In genomic region chr11:75946531-75947530, GRCh38 we compare ENCODE assay signal across 8 cellular contexts.
DNase-seq lines count a peak whose midpoint lies in the region; ATAC-seq and TF ChIP-seq lines count a peak whose summit lies in the region.

No MANE protein-coding gene starts in this region.

- RAD21 ChIA-PET in HCT116 (lab: Charles Lee; ENCODE audit: low non-redundant PET in 1 of 2, low total read pairs in 2 of 2, uncharacterized antibody in 2 of 2, unreplicated experiment in 2 of 2), result no interaction called here

- H3K27ac ChIP-seq in HCT116 (ENCODE audit: low read depth, low read length), result no peak overlapping the region
- peak overlapping the region; percentile 19 for H3K27ac ChIP-seq in epithelial cell of prostate

- ATAC-seq in HCT116 (peak; percentile 42), sciatic nerve (peak; percentile 93)
- no peak for ATAC-seq in activated CD4-positive, CD25-positive, alpha-beta regulatory T cell treated with anti-CD3 and anti-CD28 coated beads, Interleukin-2, amount 50 U/mL, for 24 hours

- no peaks in the 10 kb centered on the region for H3K79me2 ChIP-seq in HCT116 (ENCODE audit: insufficient read depth, low read length)

- H3K4me3 ChIP-seq in HCT116 (replicated peaks in 1 of 2; ENCODE audit: low read depth in 1 of 2, low read length in 2 of 2), result no peak overlapping the region

- CTCF ChIA-PET in HCT116 (lab: Charles Lee), result no interaction called here

- no peaks in the 10 kb centered on the region for H3K27me3 ChIP-seq in HCT116 (ENCODE audit: insufficient read depth, low read length)

- BruUV-seq in HCT116 (replicated peaks; lab: Mats Ljungman, UMichigan), result no TSS peak

- no peak overlapping the region for H3K9ac ChIP-seq in HCT116 (ENCODE audit: low read length)

- DNase-seq in HCT116 (ENCODE audit: low read depth, low spot score) (peak; percentile 6), NCI-H510A (lab: John Stamatoyannopoulos, UW) (peak; percentile 43), epithelial cell of prostate (ENCODE audit: low read depth, low spot score) (no peak), sciatic nerve (ENCODE audit: low spot score) (no peak), NCI-H1105 treated with DMSO at 0.1 percent for 48 hours (lab: John Stamatoyannopoulos, UW) (no peak), AG08395 (ENCODE audit: low spot score) (no peak), middle frontal gyrus (ENCODE audit: extremely low spot score, low spot score) (no peak)

- H4K20me1 ChIP-seq in HCT116 (ENCODE audit: insufficient read depth), result no peaks in the 10 kb centered on the region

- H3K4me2 ChIP-seq in HCT116 (ENCODE audit: low read length), result no peak overlapping the region

- TF ChIP-seq CTCF in HCT116 (IDR thresholded peaks at IDR 0.05 in 2 of 3, conservative IDR thresholded peaks at IDR 0.05 in 1 of 3; ENCODE audit: borderline replicate concordance in 1 of 3, insufficient read depth in 1 of 3, low read depth in 2 of 3, low read length in 2 of 3), result no peak

- H3K4me1 ChIP-seq in HCT116 (ENCODE audit: control insufficient read depth in 1 of 2, insufficient read depth in 2 of 2, low read length in 2 of 2), result peaks cover 7 to 9% of the 10 kb centered on the region in 2 experiments; a peak in 2 of 4 replicates

- no peak for TF ChIP-seq RAD21 in HCT116 (IDR thresholded peaks at IDR 0.05; ENCODE audit: low read depth)

- no peaks in the 10 kb centered on the region for H3K9me3 ChIP-seq in HCT116 (ENCODE audit: control insufficient read depth in 1 of 2, insufficient read depth in 1 of 2, low read depth in 1 of 2, low read length in 2 of 2)

- intact Hi-C loops in HCT116 (cut with micrococcal nuclease), result no loop called here
- intact Hi-C loops in sciatic nerve (cut with DNase I), result no loop called here

- POLR2A ChIA-PET in HCT116 (lab: Charles Lee), result no interaction called here

- H3K9me2 ChIP-seq in HCT116 (ENCODE audit: insufficient read depth), result no peaks in the 10 kb centered on the region

- no peaks in the 10 kb centered on the region for H3K36me3 ChIP-seq in HCT116 (ENCODE audit: control insufficient read depth in 1 of 2, insufficient read depth in 2 of 2, low read length in 2 of 2)

- TF ChIP-seq POLR2A in HCT116 (IDR thresholded peaks at IDR 0.05; ENCODE audit: borderline replicate concordance, extremely low read depth, insufficient read depth, insufficient read length), result no peak

- H2AFZ ChIP-seq in HCT116 (ENCODE audit: low read depth, low read length, poor library complexity, severe bottlenecking), result no peak overlapping the region

TF ChIP-seq in HCT116, 20 proteins besides CTCF, POLR2A, EP300 and RAD21:
- TF ChIP-seq ATF3 (IDR thresholded peaks at IDR 0.05), result no peak
- peak; percentile 28; the same call in 1 of the 2 replicates for TF ChIP-seq SRF (IDR thresholded peaks at IDR 0.05; ENCODE audit: low read depth)

Comparison
In these comparisons a context has a peak if more than half of its experiments do, and no peak if none do; other contexts are left out.
1. ATAC-seq: peak in HCT116 (single experiment) and sciatic nerve (single experiment); none in activated CD4-positive, CD25-positive, alpha-beta regulatory T cell treated with anti-CD3 and anti-CD28 coated beads, Interleukin-2, amount 50 U/mL, for 24 hours (0 of 2).
2. DNase-seq: peak in HCT116 (single experiment) and NCI-H510A (single experiment); none in epithelial cell of prostate (single experiment), sciatic nerve (single experiment), NCI-H1105 treated with DMSO at 0.1 percent for 48 hours (single experiment), AG08395 (single experiment) and middle frontal gyrus (single experiment).